25 cellular contexts compared by ENCODE assay signal in the genomic region with DNA sequence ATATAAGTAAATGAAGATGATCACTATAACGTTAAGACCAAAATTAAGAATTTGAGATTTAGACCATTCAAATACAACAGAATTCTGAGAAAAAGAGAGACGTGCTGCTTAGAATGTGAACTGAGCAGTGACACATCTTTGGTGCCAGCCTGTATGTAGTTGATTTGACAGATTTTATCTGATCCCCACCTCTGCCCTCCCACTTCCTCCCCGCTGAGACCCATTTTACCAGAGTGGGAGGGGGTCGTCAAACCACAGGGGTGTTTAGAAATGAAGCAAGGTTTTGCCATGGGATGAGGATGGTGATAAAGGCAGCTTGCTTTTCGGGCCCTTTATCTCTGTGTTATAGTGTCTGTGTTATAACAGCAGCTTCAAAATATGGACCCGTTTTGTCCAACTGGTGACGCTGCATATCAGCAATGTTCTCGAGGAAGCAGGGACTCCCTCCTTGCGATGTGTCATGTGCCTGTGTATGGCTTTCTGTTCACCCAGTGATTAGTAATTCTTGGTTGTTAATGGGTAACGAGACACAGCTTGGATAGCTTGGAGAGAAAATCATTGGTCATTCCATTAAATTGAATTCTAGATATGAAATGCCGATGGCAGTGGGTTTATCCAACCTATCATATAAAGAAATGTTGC.
DNase-seq lines count a peak whose midpoint lies in the region; ATAC-seq, FAIRE-seq and TF ChIP-seq lines count a peak whose summit lies in the region.
"Had no signal": no experiment of that assay in that cellular context is flagged by ENCODE, and none has a peak within 500 bp of the region (broad histone marks: within the 10 kb centered on the region; RNA-seq: fewer than 3 reads in every experiment).

No MANE protein-coding gene starts in this region.

- intact Hi-C loops in body of pancreas (cut with DNase I): no loop called here

- H3K79me2 ChIP-seq in mesendoderm (ENCODE audit: control insufficient read depth, insufficient read depth, low read length): no peaks in the 10 kb centered on the region
- H3K79me2 ChIP-seq in smooth muscle cell (ENCODE audit: low read depth): no peaks in the 10 kb centered on the region
- H3K79me2 ChIP-seq: hepatocyte had no signal

- WGBS in body of pancreas, 2 donors: 53 to 64% methylated on average over 11 of the region's 11 CpGs
- no CpG with 5 or more reads among the region's 11 CpGs for WGBS in mesendoderm (ENCODE audit: extremely low coverage, insufficient coverage, low lambda C conversion rate)
- WGBS in smooth muscle cell (ENCODE audit: low lambda C conversion rate): 80% methylated on average over 11 of the region's 11 CpGs

- H3K4ac ChIP-seq in mesendoderm (ENCODE audit: low read depth, low read length): no peak overlapping the region

- DNase-seq in BE2C: peak; percentile 32
- peak; percentile 54 for DNase-seq in HT1080 (ENCODE audit: low read depth)
- peak in 2 of 4 donors; percentile 10 to 28 for DNase-seq in body of pancreas
- DNase-seq in mesendoderm: peak; percentile 52
- no peak for DNase-seq in smooth muscle cell (lab: John Stamatoyannopoulos, UW; ENCODE audit: unreplicated experiment)
- DNase-seq in frontal cortex (ENCODE audit: low spot score in 2 of 2): no peak
- DNase-seq in NCI-H2171 (lab: John Stamatoyannopoulos, UW): no peak
- DNase-seq: activated CD4-positive, alpha-beta T cell treated with anti-CD3 and anti-CD28 coated beads for 36 hours; activated CD8-positive, alpha-beta T cell treated with anti-CD3 and anti-CD28 coated beads, Interleukin-2, amount 10 ng/mL, durations not matched to agents 7 days and 5 days; CD4-positive, alpha-beta memory T cell; H9; NCI-H1417; NCI-H2029; NCI-H526; right cardiac atrium; SHP77; stimulated activated CD4-positive, alpha-beta T cell treated with anti-CD3 and anti-CD28 coated beads, Interleukin-1b, Interleukin-23, amount 100 ng/mL, for 48 hours; stimulated activated naive CD4-positive, alpha-beta T cell treated with Interleukin-2 at 50 U/mL for 16 hours had no signal

- no peak overlapping the region for H3K23ac ChIP-seq in mesendoderm (ENCODE audit: low read length)

- H3K79me1 ChIP-seq in mesendoderm (ENCODE audit: low read length): no peaks in the 10 kb centered on the region

- H3K4me1 ChIP-seq in BE2C (no peaks in the 10 kb centered on the region), body of pancreas (no peaks in the 10 kb centered on the region), mesendoderm (ENCODE audit: control insufficient read depth, low read depth, low read length) (peaks cover 2% of the 10 kb centered on the region), smooth muscle cell (ENCODE audit: low read depth) (no peaks in the 10 kb centered on the region)
- H3K4me1 ChIP-seq: breast epithelium had no signal

- no peak overlapping the region for H2BK5ac ChIP-seq in mesendoderm (ENCODE audit: low read length)

- H3F3A ChIP-seq in smooth muscle cell (ENCODE audit: low read depth): no peaks in the 10 kb centered on the region

- TF ChIP-seq POLR2A in body of pancreas (IDR thresholded peaks at IDR 0.05): no peak

- no peaks in the 10 kb centered on the region for H4K20me1 ChIP-seq in smooth muscle cell (ENCODE audit: low read depth)

- H3K56ac ChIP-seq in mesendoderm (ENCODE audit: low read length): peak overlapping the region; percentile 53

- ATAC-seq in body of pancreas (peak; percentile 77), HG02938 (IDR thresholded peaks at IDR 0.05; ENCODE audit: unreplicated experiment) (no peak)
- ATAC-seq: activated CD4-positive, alpha-beta T cell treated with anti-CD3 and anti-CD28 coated beads for 36 hours; activated CD8-positive, alpha-beta T cell treated with anti-CD3 and anti-CD28 coated beads, Interleukin-2, amount 10 ng/mL, durations not matched to agents 7 days and 5 days; activated T-helper 17 cell treated with anti-CD3 and anti-CD28 coated beads, Interleukin-2, amount 50 U/mL, for 72 hours; left lobe of liver; right cardiac atrium had no signal

- no peak overlapping the region for H3K9ac ChIP-seq in mesendoderm (ENCODE audit: low read length)
- no peak overlapping the region for H3K9ac ChIP-seq in smooth muscle cell (ENCODE audit: low read depth)
- H3K9ac ChIP-seq: KMS-11 had no signal

- no peak overlapping the region for H4K8ac ChIP-seq in mesendoderm (ENCODE audit: low read depth, low read length)

- peak; percentile 35; the same call in 1 of the 2 replicates for TF ChIP-seq CTCF in BE2C (IDR thresholded peaks at IDR 0.05; ENCODE audit: low read depth, low read length)
- TF ChIP-seq CTCF in body of pancreas (IDR thresholded peaks at IDR 0.05): no peak
- TF ChIP-seq CTCF in smooth muscle cell (IDR thresholded peaks at IDR 0.05; ENCODE audit: borderline replicate concordance, insufficient read depth, poor library complexity, severe bottlenecking): no peak

- H3K27me3 ChIP-seq in BE2C: no peaks in the 10 kb centered on the region
- H3K27me3 ChIP-seq in body of pancreas: no peaks in the 10 kb centered on the region
- H3K27me3 ChIP-seq in mesendoderm (ENCODE audit: insufficient read depth, low read length, poor library complexity): no peaks in the 10 kb centered on the region
- H3K27me3 ChIP-seq in smooth muscle cell (ENCODE audit: low read depth): no peaks in the 10 kb centered on the region
- H3K27me3 ChIP-seq: breast epithelium, hepatocyte had no signal

- no peak overlapping the region for H3K18ac ChIP-seq in mesendoderm (ENCODE audit: low read length)

- H2BK15ac ChIP-seq in mesendoderm (replicated peaks; ENCODE audit: low read depth): no peak overlapping the region

- peak overlapping the region; percentile 38 for H3K4me3 ChIP-seq in BE2C (ENCODE audit: low read depth, low read length)
- no peak overlapping the region for H3K4me3 ChIP-seq in body of pancreas
- no peak overlapping the region for H3K4me3 ChIP-seq in mesendoderm (ENCODE audit: low read length)
- no peak overlapping the region for H3K4me3 ChIP-seq in smooth muscle cell
- H3K4me3 ChIP-seq: breast epithelium, hepatocyte had no signal

- no peak overlapping the region for H4K5ac ChIP-seq in mesendoderm (ENCODE audit: low read length)

- H3K9me3 ChIP-seq in BE2C (no peaks in the 10 kb centered on the region), body of pancreas (no peaks in the 10 kb centered on the region), smooth muscle cell (replicated peaks; ENCODE audit: low read depth) (no peaks in the 10 kb centered on the region)
- H3K9me3 ChIP-seq: breast epithelium had no signal

- no peak overlapping the region for H2AFZ ChIP-seq in smooth muscle cell (ENCODE audit: low read depth)
- H2AFZ ChIP-seq: hepatocyte had no signal

- H2AK5ac ChIP-seq in mesendoderm (ENCODE audit: low read length): no peak overlapping the region

- H3K27ac ChIP-seq in body of pancreas (no peak overlapping the region), mesendoderm (ENCODE audit: low read depth, low read length) (no peak overlapping the region), smooth muscle cell (ENCODE audit: low read depth) (no peak overlapping the region)
- H3K27ac ChIP-seq: breast epithelium, hepatocyte, KMS-11 had no signal

- no peak for FAIRE-seq in frontal cortex (lab: Jason Lieb, UNC)
- FAIRE-seq: GM12892 had no signal

- no peaks in the 10 kb centered on the region for H3K36me3 ChIP-seq in BE2C
- H3K36me3 ChIP-seq in body of pancreas (replicated peaks in 1 of 2; ENCODE audit: insufficient read depth in 1 of 2, low read depth in 2 of 2): no peaks in the 10 kb centered on the region
- H3K36me3 ChIP-seq in mesendoderm (ENCODE audit: control insufficient read depth, insufficient read depth, low read length): no peaks in the 10 kb centered on the region
- H3K36me3 ChIP-seq in smooth muscle cell (ENCODE audit: low read depth): no peaks in the 10 kb centered on the region
- H3K36me3 ChIP-seq: breast epithelium had no signal

- H3K4me2 ChIP-seq in mesendoderm (ENCODE audit: low read length): no peak overlapping the region
- no peak overlapping the region for H3K4me2 ChIP-seq in smooth muscle cell
- H3K4me2 ChIP-seq: hepatocyte, KMS-11 had no signal

- H2BK120ac ChIP-seq in mesendoderm (ENCODE audit: low read depth, low read length): no peak overlapping the region

Comparison
In these comparisons a context has a peak if more than half of its experiments do, and no peak if none do; other contexts are left out.
1. DNase-seq: peak in BE2C (single experiment), HT1080 (single experiment) and mesendoderm (single experiment); none in smooth muscle cell (single experiment), frontal cortex (0 of 2) and NCI-H2171 (single experiment).